Comparison of ENCODE assay signal across 28 cellular contexts in the genomic region with DNA sequence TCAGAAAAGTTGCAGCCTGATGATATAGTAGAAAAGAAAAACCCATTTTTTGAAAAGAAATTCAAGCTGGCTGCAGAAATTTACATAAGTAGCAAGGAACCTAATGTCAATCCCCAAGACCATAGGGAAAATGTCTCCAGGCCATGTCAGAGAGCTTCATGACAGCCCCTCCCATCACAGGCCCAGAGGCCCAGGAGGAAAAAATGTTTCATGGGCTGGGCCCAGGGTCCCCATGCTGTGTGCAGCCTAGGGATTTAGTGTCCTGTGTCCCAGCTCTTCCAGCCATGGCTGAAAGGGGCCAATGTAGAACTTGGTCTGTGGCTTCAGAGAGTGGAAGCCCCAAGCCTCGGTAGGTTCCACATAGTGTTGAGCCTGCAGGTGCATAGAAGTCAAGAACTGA.
"Had no signal": no experiment of that assay in that cellular context is flagged by ENCODE, and none has a peak within 500 bp of the region (broad histone marks: within the 10 kb centered on the region; RNA-seq: fewer than 3 reads in every experiment).

No MANE protein-coding gene starts in this region.

- H3K27me3 ChIP-seq: neural progenitor cell, ovary, right lobe of liver, sigmoid colon, stomach, thyroid gland, tibial nerve, upper lobe of left lung, vagina had no signal

- H3K27ac ChIP-seq: neural progenitor cell, ovary, parathyroid adenoma, psoas muscle, right lobe of liver, sigmoid colon, stomach, thoracic aorta, thyroid gland, tibial nerve, upper lobe of left lung, vagina had no signal

- FAIRE-seq: small intestine, urothelium cell line had no signal

- H3K27ac Mint-ChIP-seq: nephron; neural progenitor cell; progenitor cell of endocrine pancreas; stimulated activated effector memory CD8-positive, alpha-beta T cell treated with anti-CD3 and anti-CD28 coated beads, Interleukin-12 subunit alpha, Interleukin-12 subunit beta, amount 100 ng/mL, for 72 hours; stimulated activated naive B cell treated with anti-CD40 and anti-IgM and Interleukin-4, amounts not matched to agents 10 μg/mL and 1 μg/mL and 100 μg/mL, for 72 hours; stimulated activated naive CD8-positive, alpha-beta T cell treated with anti-CD3 and anti-CD28 coated beads, Interleukin-15, Interleukin-2, amounts not matched to agents 100 ng/mL and 50 ng/mL, for 24 hours had no signal

- ATAC-seq: psoas muscle; right cardiac atrium; right lobe of liver; stimulated activated effector memory CD8-positive, alpha-beta T cell treated with anti-CD3 and anti-CD28 coated beads, Interleukin-12 subunit alpha, Interleukin-12 subunit beta, amount 100 ng/mL, for 72 hours; stimulated activated naive B cell treated with anti-CD40 and anti-IgM and Interleukin-4, amounts not matched to agents 10 μg/mL and 1 μg/mL and 100 μg/mL, for 72 hours had no signal

- H3K27me3 Mint-ChIP-seq: progenitor cell of endocrine pancreas; stimulated activated naive B cell treated with anti-CD40 and anti-IgM and Interleukin-4, amounts not matched to agents 10 μg/mL and 1 μg/mL and 100 μg/mL, for 72 hours; stimulated activated naive CD8-positive, alpha-beta T cell treated with anti-CD3 and anti-CD28 coated beads, Interleukin-15, Interleukin-2, amounts not matched to agents 100 ng/mL and 50 ng/mL, for 24 hours had no signal

- H3K4me1 ChIP-seq: neural progenitor cell, parathyroid adenoma, psoas muscle, right lobe of liver, sigmoid colon, stomach, thyroid gland, tibial nerve, upper lobe of left lung, vagina had no signal

- H3K4me3 ChIP-seq: neural progenitor cell, ovary, psoas muscle, right lobe of liver, sigmoid colon, stomach, thoracic aorta, thyroid gland, tibial nerve, upper lobe of left lung, vagina had no signal

- H3K36me3 ChIP-seq: neural progenitor cell, ovary, right lobe of liver, sigmoid colon, stomach, thoracic aorta, thyroid gland, tibial nerve, upper lobe of left lung, vagina had no signal

- H3K9me3 ChIP-seq: ovary, right lobe of liver, thoracic aorta, thyroid gland, vagina had no signal

- H3K36me3 Mint-ChIP-seq: stimulated activated effector memory CD8-positive, alpha-beta T cell treated with anti-CD3 and anti-CD28 coated beads, Interleukin-12 subunit alpha, Interleukin-12 subunit beta, amount 100 ng/mL, for 72 hours had no signal

- H3K4me1 Mint-ChIP-seq: nephron; neural progenitor cell; stimulated activated effector memory CD8-positive, alpha-beta T cell treated with anti-CD3 and anti-CD28 coated beads, Interleukin-12 subunit alpha, Interleukin-12 subunit beta, amount 100 ng/mL, for 72 hours; stimulated activated naive B cell treated with anti-CD40 and anti-IgM and Interleukin-4, amounts not matched to agents 10 μg/mL and 1 μg/mL and 100 μg/mL, for 72 hours had no signal

- DNase-seq: occipital lobe; ovary; posterior cingulate gyrus; psoas muscle; right cardiac atrium; right lobe of liver; sigmoid colon; small intestine; stimulated activated CD4-positive, alpha-beta T cell treated with anti-CD3 and anti-CD28 coated beads, Interleukin-15, amount 100 ng/mL, for 24 hours; stimulated activated CD4-positive, alpha-beta T cell treated with anti-CD3 and anti-CD28 coated beads, Interleukin-2, amount 100 ng/mL, for 24 hours; stimulated activated CD4-positive, alpha-beta T cell treated with anti-CD3 and anti-CD28 coated beads, Interleukin-2, amount 100 ng/mL, for 48 hours; stimulated activated CD4-positive, alpha-beta T cell treated with anti-CD3 and anti-CD28 coated beads, Interleukin-4, amount 100 ng/mL, for 24 hours; stimulated activated naive B cell treated with anti-CD40 and anti-IgM and Interleukin-4, amounts not matched to agents 10 μg/mL and 1 μg/mL and 100 μg/mL, for 72 hours; stimulated activated naive CD4-positive, alpha-beta T cell treated with Interleukin-2 at 50 U/mL for 16 hours; stomach; thyroid gland; trophoblast cell; upper lobe of left lung had no signal

- H3K4me3 Mint-ChIP-seq: nephron; neural progenitor cell; stimulated activated effector memory CD8-positive, alpha-beta T cell treated with anti-CD3 and anti-CD28 coated beads, Interleukin-12 subunit alpha, Interleukin-12 subunit beta, amount 100 ng/mL, for 72 hours; stimulated activated naive B cell treated with anti-CD40 and anti-IgM and Interleukin-4, amounts not matched to agents 10 μg/mL and 1 μg/mL and 100 μg/mL, for 72 hours; stimulated activated naive CD8-positive, alpha-beta T cell treated with anti-CD3 and anti-CD28 coated beads, Interleukin-15, Interleukin-2, amounts not matched to agents 100 ng/mL and 50 ng/mL, for 24 hours had no signal

- H3K4me2 ChIP-seq: neural progenitor cell had no signal
